In the genomic region with DNA sequence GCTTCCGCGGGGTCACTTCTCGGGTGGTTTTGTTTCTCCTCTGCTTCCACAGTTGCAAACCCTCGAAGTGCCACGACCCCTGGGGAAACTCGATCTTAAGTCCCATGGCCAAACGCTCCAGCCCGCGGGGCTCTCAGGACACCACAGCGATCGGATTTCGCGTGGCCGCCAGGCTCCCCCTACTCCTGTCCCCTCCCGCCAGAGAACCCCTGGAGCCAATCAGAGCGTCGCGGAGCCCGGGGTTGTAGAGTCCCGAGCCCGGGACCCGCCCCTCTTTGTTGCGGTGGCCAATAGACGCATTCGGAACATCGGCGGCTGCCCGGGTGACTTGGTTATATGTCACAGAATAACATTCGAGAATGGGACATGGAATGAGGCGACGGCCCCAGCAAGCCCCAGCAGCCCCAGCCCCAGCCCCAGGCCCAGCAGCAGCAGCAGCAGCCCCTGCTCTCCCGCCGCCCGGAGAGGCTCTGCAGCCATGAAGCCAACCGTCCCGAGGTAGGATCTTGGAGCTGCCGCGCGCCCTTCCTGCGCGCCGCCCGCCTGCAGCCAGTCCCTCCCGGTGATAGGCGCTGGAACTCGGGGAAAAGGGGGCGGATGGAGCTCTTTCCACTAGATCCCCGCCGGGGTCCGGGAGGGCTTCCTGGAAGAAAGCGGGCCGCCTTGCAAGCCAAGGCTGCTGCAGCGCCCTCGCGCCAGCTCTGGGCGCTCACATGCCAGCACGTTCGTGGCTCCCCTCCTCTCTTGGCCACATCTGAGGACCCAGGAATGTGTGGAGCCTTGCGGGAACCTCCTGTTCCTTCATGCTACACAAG, we compare ENCODE assay signal across 8 cellular contexts. TPM values are rescaled to one million over a fixed set of nuclear protein-coding genes. Genes with fewer than 3 reads are reported as not detected.
A peak's percentile ranks its signal among the peaks of the same experiment; 100 is the strongest.
DNase-seq lines count a peak whose midpoint lies in the region; ATAC-seq and TF ChIP-seq lines count a peak whose summit lies in the region.

A gene (plus strand): TSS at position 299 of the 815 bp plus-strand sequence. CDS start 1,002 bp downstream, outside the sequence.

- peak; percentile 95 for ATAC-seq in GM21825 (IDR thresholded peaks at IDR 0.05; ENCODE audit: unreplicated experiment)
- ATAC-seq in activated naive CD8-positive, alpha-beta T cell treated with anti-CD3 and anti-CD28 coated beads, Interleukin-2, amount 50 U/mL, for 24 hours, result peak; percentile 97
- ATAC-seq in left ventricle myocardium superior, result peak; percentile 99

- peaks cover 8% of the 10 kb centered on the region for H3K9me3 Mint-ChIP-seq in activated naive CD8-positive, alpha-beta T cell treated with anti-CD3 and anti-CD28 coated beads, Interleukin-2, amount 50 U/mL, for 24 hours
- H3K9me3 Mint-ChIP-seq in progenitor cell of endocrine pancreas (ENCODE audit: low read depth), result no peaks in the 10 kb centered on the region

- H3K4me3 Mint-ChIP-seq in activated naive CD8-positive, alpha-beta T cell treated with anti-CD3 and anti-CD28 coated beads, Interleukin-2, amount 50 U/mL, for 24 hours, result peak within 1 kb of the TSS; percentile 73
- peak within 1 kb of the TSS; percentile 83 for H3K4me3 Mint-ChIP-seq in progenitor cell of endocrine pancreas (ENCODE audit: low read depth)

- in situ Hi-C loops in G401 (cut with HindIII; ENCODE audit: low sequenced_read_pairs), result no loop called here

- DNase-seq in G401 (ENCODE audit: low spot score), result peak; percentile 83
- peak; percentile 79 for DNase-seq in LHCN-M2 (ENCODE audit: low read depth)
- no peak for DNase-seq in SK-N-MC (ENCODE audit: low read depth, low spot score)
- peak; percentile 67 for DNase-seq in activated naive CD8-positive, alpha-beta T cell treated with anti-CD3 and anti-CD28 coated beads, Interleukin-2, amount 50 U/mL, for 24 hours
- peak; percentile 91 for DNase-seq in left ventricle myocardium superior
- DNase-seq in progenitor cell of endocrine pancreas (ENCODE audit: low spot score, unreplicated experiment), result peak; percentile 70
- no peak for DNase-seq in vagina (ENCODE audit: extremely low spot score in 2 of 2)

- no peak within 1 kb of the TSS for H3K27ac ChIP-seq in SK-N-MC
- peak within 1 kb of the TSS; percentile 54 for H3K27ac ChIP-seq in vagina

- peaks cover 27% of the 10 kb centered on the region for H3K4me1 ChIP-seq in vagina

- peak within 1 kb of the TSS; percentile 84 for H3K4me3 ChIP-seq in SK-N-MC
- H3K4me3 ChIP-seq in vagina, result peak within 1 kb of the TSS; percentile 56 to 62

- H3K36me3 Mint-ChIP-seq in activated naive CD8-positive, alpha-beta T cell treated with anti-CD3 and anti-CD28 coated beads, Interleukin-2, amount 50 U/mL, for 24 hours (ENCODE audit: low read depth), result peaks cover 2% of the 10 kb centered on the region
- H3K36me3 Mint-ChIP-seq in progenitor cell of endocrine pancreas (ENCODE audit: insufficient read depth), result peaks cover 4% of the 10 kb centered on the region

- H3K27me3 Mint-ChIP-seq in activated naive CD8-positive, alpha-beta T cell treated with anti-CD3 and anti-CD28 coated beads, Interleukin-2, amount 50 U/mL, for 24 hours, result peaks cover 44% of the 10 kb centered on the region
- peaks cover 20% of the 10 kb centered on the region for H3K27me3 Mint-ChIP-seq in progenitor cell of endocrine pancreas

- H3K9me3 ChIP-seq in SK-N-MC (ENCODE audit: low read depth, low read length), result no peaks in the 10 kb centered on the region
- no peaks in the 10 kb centered on the region for H3K9me3 ChIP-seq in vagina

- intact Hi-C loops in left ventricle myocardium superior (cut with micrococcal nuclease), result no loop called here
- intact Hi-C loops in vagina (cut with DNase I), result no loop called here

- no peaks in the 10 kb centered on the region for H3K27me3 ChIP-seq in vagina

- TF ChIP-seq CTCF in progenitor cell of endocrine pancreas (IDR thresholded peaks at IDR 0.05; ENCODE audit: unreplicated experiment) (no peak), vagina (IDR thresholded peaks at IDR 0.05) (no peak)

- H3K27ac Mint-ChIP-seq in activated naive CD8-positive, alpha-beta T cell treated with anti-CD3 and anti-CD28 coated beads, Interleukin-2, amount 50 U/mL, for 24 hours, result no peak within 1 kb of the TSS
- peak within 1 kb of the TSS; percentile 94 for H3K27ac Mint-ChIP-seq in progenitor cell of endocrine pancreas

- H3K4me1 Mint-ChIP-seq in activated naive CD8-positive, alpha-beta T cell treated with anti-CD3 and anti-CD28 coated beads, Interleukin-2, amount 50 U/mL, for 24 hours, result peaks cover 9% of the 10 kb centered on the region
- H3K4me1 Mint-ChIP-seq in progenitor cell of endocrine pancreas (ENCODE audit: low read depth), result peaks cover 4% of the 10 kb centered on the region

- H3K9ac ChIP-seq in SK-N-MC (ENCODE audit: insufficient read length), result peak within 1 kb of the TSS; percentile 65

- no peak for TF ChIP-seq POLR2A in vagina (IDR thresholded peaks at IDR 0.05)

- no peaks in the 10 kb centered on the region for H3K36me3 ChIP-seq in SK-N-MC (ENCODE audit: insufficient read depth, low read length)
- no peaks in the 10 kb centered on the region for H3K36me3 ChIP-seq in vagina

RNA-seq across cellular contexts. Expression of the gene that starts here (rescaled TPM):
- 0.68 and 1.1 TPM in 2 replicates for total RNA-seq in G401 (2014; rRNA removed; shearing (Covaris generic))
- total RNA-seq in LHCN-M2 (2014; rRNA removed) (1.7 and 3.3 TPM in 2 replicates), left ventricle myocardium superior (1.0 TPM), progenitor cell of endocrine pancreas (15.8 and 17.8 TPM in 2 replicates), vagina (4.2 TPM)
- 4.2 TPM for polyA plus RNA-seq in LHCN-M2 (2012)

Comparison
In these comparisons a context has a peak if more than half of its experiments do, and no peak if none do; other contexts are left out.
1. DNase-seq: peak in G401 (single experiment), LHCN-M2 (single experiment), activated naive CD8-positive, alpha-beta T cell treated with anti-CD3 and anti-CD28 coated beads, Interleukin-2, amount 50 U/mL, for 24 hours (single experiment), left ventricle myocardium superior (single experiment) and progenitor cell of endocrine pancreas (single experiment); none in SK-N-MC (single experiment) and vagina (0 of 2).
2. Peak in every context shown above with its lines, with median percentiles within 50 percentile points of each other: ATAC-seq.